In genomic region chr3:46285931-46286330, GRCh38 we compare ENCODE assay signal across 19 cellular contexts. TPM values are rescaled to one million over a fixed set of nuclear protein-coding genes. Genes with fewer than 3 reads are reported as not detected.
DNase-seq lines count a peak whose midpoint lies in the region; ATAC-seq and TF ChIP-seq lines count a peak whose summit lies in the region.
"Had no signal": no experiment of that assay in that cellular context is flagged by ENCODE, and none has a peak within 500 bp of the region (broad histone marks: within the 10 kb centered on the region; RNA-seq: fewer than 3 reads in every experiment).

No MANE protein-coding gene starts in this region.

- peak in 1 of 2 donors; percentile 14 for ATAC-seq in activated T-cell treated with anti-CD3 and anti-CD28 coated beads, Interleukin-2, amount 50 U/mL, for 72 hours (replicated peaks in 1 of 2)
- no peak for ATAC-seq in T-cell (replicated peaks in 1 of 4)
- no peak for ATAC-seq in activated naive CD8-positive, alpha-beta T cell treated with anti-CD3 and anti-CD28 coated beads, Interleukin-2, amount 50 U/mL, for 24 hours
- peak; percentile 8 for ATAC-seq in stimulated activated effector memory CD8-positive, alpha-beta T cell treated with anti-CD3 and anti-CD28 coated beads, Interleukin-12 subunit alpha, Interleukin-12 subunit beta, amount 100 ng/mL, for 72 hours
- ATAC-seq: GM23338, K562 had no signal

- H3K36me3 Mint-ChIP-seq in activated T-cell treated with anti-CD3 and anti-CD28 coated beads, Interleukin-2, amount 50 U/mL, for 72 hours (ENCODE audit: insufficient read depth in 2 of 2), result no peaks in the 10 kb centered on the region
- no peaks in the 10 kb centered on the region for H3K36me3 Mint-ChIP-seq in T-cell
- no peaks in the 10 kb centered on the region for H3K36me3 Mint-ChIP-seq in activated naive CD8-positive, alpha-beta T cell treated with anti-CD3 and anti-CD28 coated beads, Interleukin-2, amount 50 U/mL, for 24 hours (ENCODE audit: low read depth)
- H3K36me3 Mint-ChIP-seq in stimulated activated effector memory CD8-positive, alpha-beta T cell treated with anti-CD3 and anti-CD28 coated beads, Interleukin-12 subunit alpha, Interleukin-12 subunit beta, amount 100 ng/mL, for 72 hours, result peaks cover 33% of the 10 kb centered on the region
- H3K36me3 Mint-ChIP-seq: CD4-positive, CD25-positive, alpha-beta regulatory T cell had no signal

- no peaks in the 10 kb centered on the region for H3K36me3 ChIP-seq in tibial nerve

- no peak overlapping the region for H3K27ac ChIP-seq in tibial nerve
- H3K27ac ChIP-seq: HL-60 had no signal

- peak overlapping the region; percentile 9 to 46 for H3K4me3 Mint-ChIP-seq in activated T-cell treated with anti-CD3 and anti-CD28 coated beads, Interleukin-2, amount 50 U/mL, for 72 hours
- H3K4me3 Mint-ChIP-seq in T-cell, result peak overlapping the region in 1 of 3 donors; percentile 7
- no peak overlapping the region for H3K4me3 Mint-ChIP-seq in activated naive CD8-positive, alpha-beta T cell treated with anti-CD3 and anti-CD28 coated beads, Interleukin-2, amount 50 U/mL, for 24 hours
- H3K4me3 Mint-ChIP-seq in stimulated activated effector memory CD8-positive, alpha-beta T cell treated with anti-CD3 and anti-CD28 coated beads, Interleukin-12 subunit alpha, Interleukin-12 subunit beta, amount 100 ng/mL, for 72 hours, result peak overlapping the region; percentile 35
- H3K4me3 Mint-ChIP-seq: GM23338 had no signal

- no peak for TF ChIP-seq EP300 in tibial nerve (IDR thresholded peaks at IDR 0.05)

- no peak for TF ChIP-seq POLR2A in tibial nerve (IDR thresholded peaks at IDR 0.05)

- no peaks in the 10 kb centered on the region for H3K27me3 ChIP-seq in tibial nerve

- TF ChIP-seq CTCF in tibial nerve (IDR thresholded peaks at IDR 0.05), result no peak

- WGBS in tibial nerve, 2 donors, result 84 to 88% methylated on average over 4 of the region's 4 CpGs

- H3K27ac Mint-ChIP-seq in activated T-cell treated with anti-CD3 and anti-CD28 coated beads, Interleukin-2, amount 50 U/mL, for 72 hours, result peak overlapping the region; percentile 61
- peak overlapping the region; percentile 58 to 76 for H3K27ac Mint-ChIP-seq in T-cell
- peak overlapping the region; percentile 23 for H3K27ac Mint-ChIP-seq in activated naive CD8-positive, alpha-beta T cell treated with anti-CD3 and anti-CD28 coated beads, Interleukin-2, amount 50 U/mL, for 24 hours
- H3K27ac Mint-ChIP-seq in stimulated activated effector memory CD8-positive, alpha-beta T cell treated with anti-CD3 and anti-CD28 coated beads, Interleukin-12 subunit alpha, Interleukin-12 subunit beta, amount 100 ng/mL, for 72 hours, result peak overlapping the region; percentile 84
- H3K27ac Mint-ChIP-seq: GM23338 had no signal

- peaks cover 53% of the 10 kb centered on the region for H3K4me1 Mint-ChIP-seq in activated T-cell treated with anti-CD3 and anti-CD28 coated beads, Interleukin-2, amount 50 U/mL, for 72 hours (ENCODE audit: low read depth)
- H3K4me1 Mint-ChIP-seq in T-cell, result peaks cover 44 to 72% (median 55%) of the 10 kb centered on the region in 3 donors
- peaks cover 53% of the 10 kb centered on the region for H3K4me1 Mint-ChIP-seq in activated naive CD8-positive, alpha-beta T cell treated with anti-CD3 and anti-CD28 coated beads, Interleukin-2, amount 50 U/mL, for 24 hours
- H3K4me1 Mint-ChIP-seq in stimulated activated effector memory CD8-positive, alpha-beta T cell treated with anti-CD3 and anti-CD28 coated beads, Interleukin-12 subunit alpha, Interleukin-12 subunit beta, amount 100 ng/mL, for 72 hours, result peaks cover 83% of the 10 kb centered on the region
- H3K4me1 Mint-ChIP-seq: GM23338 had no signal

- H3K27me3 Mint-ChIP-seq in activated T-cell treated with anti-CD3 and anti-CD28 coated beads, Interleukin-2, amount 50 U/mL, for 72 hours (ENCODE audit: low read depth), result peaks cover 56% of the 10 kb centered on the region
- no peaks in the 10 kb centered on the region for H3K27me3 Mint-ChIP-seq in T-cell
- H3K27me3 Mint-ChIP-seq in activated naive CD8-positive, alpha-beta T cell treated with anti-CD3 and anti-CD28 coated beads, Interleukin-2, amount 50 U/mL, for 24 hours, result peaks cover 6% of the 10 kb centered on the region
- H3K27me3 Mint-ChIP-seq: CD4-positive, CD25-positive, alpha-beta regulatory T cell had no signal

- no peak overlapping the region for H3K4me3 ChIP-seq in tibial nerve
- H3K4me3 ChIP-seq: GM23338, K562 had no signal

- H3K9me3 Mint-ChIP-seq in activated T-cell treated with anti-CD3 and anti-CD28 coated beads, Interleukin-2, amount 50 U/mL, for 72 hours, result no peaks in the 10 kb centered on the region
- H3K9me3 Mint-ChIP-seq in T-cell, result no peaks in the 10 kb centered on the region
- H3K9me3 Mint-ChIP-seq in activated naive CD8-positive, alpha-beta T cell treated with anti-CD3 and anti-CD28 coated beads, Interleukin-2, amount 50 U/mL, for 24 hours, result no peaks in the 10 kb centered on the region
- no peaks in the 10 kb centered on the region for H3K9me3 Mint-ChIP-seq in stimulated activated effector memory CD8-positive, alpha-beta T cell treated with anti-CD3 and anti-CD28 coated beads, Interleukin-12 subunit alpha, Interleukin-12 subunit beta, amount 100 ng/mL, for 72 hours
- H3K9me3 Mint-ChIP-seq: CD4-positive, CD25-positive, alpha-beta regulatory T cell; GM23338 had no signal

- POLR2A ChIA-PET in T-cell (lab: Charles Lee), result interaction anchor here in 1 of 2 donors (1.3 kb wide), 1 partner anchor 16 kb away, joined by 4 read pairs; no protein-coding TSS in a partner anchor

- CTCF ChIA-PET in T-cell (lab: Charles Lee), result interaction anchor here in 1 of 2 donors (1.1 to 2.7 kb wide), 3 partner anchors 9 to 86 kb away, joined by 3 to 19 read pairs (median 5); partner anchors contain the start of gene CCR5

- no peak for DNase-seq in activated T-cell treated with anti-CD3 and anti-CD28 coated beads, Interleukin-2, amount 50 U/mL, for 72 hours
- no peak for DNase-seq in activated T-cell treated with anti-CD3 and anti-CD28 coated beads, Interleukin-2, amount 50 U/mL, for 1 hour
- no peak for DNase-seq in T-cell
- no peak for DNase-seq in activated naive CD8-positive, alpha-beta T cell treated with anti-CD3 and anti-CD28 coated beads, Interleukin-2, amount 50 U/mL, for 24 hours
- peak in 1 of 2 donors; percentile 55 for DNase-seq in stimulated activated effector memory CD8-positive, alpha-beta T cell treated with anti-CD3 and anti-CD28 coated beads, Interleukin-12 subunit alpha, Interleukin-12 subunit beta, amount 100 ng/mL, for 72 hours (ENCODE audit: low spot score in 2 of 2)
- no peak for DNase-seq in NCI-H82 (lab: John Stamatoyannopoulos, UW)
- no peak for DNase-seq in tibial nerve (ENCODE audit: low spot score in 2 of 2)
- DNase-seq: AML-193; CD4-positive, CD25-positive, alpha-beta regulatory T cell; DND-41; GDM1; NCI-H1092; NCI-H2107; NCI-H226; NCI-H69 had no signal

- H3K9me3 ChIP-seq in tibial nerve, result no peaks in the 10 kb centered on the region

- no peaks in the 10 kb centered on the region for H3K4me1 ChIP-seq in tibial nerve

RNA-seq across cellular contexts. Expression of gene CCR3, which starts 43.7 kb away (rescaled TPM):
- total RNA-seq in activated T-cell treated with anti-CD3 and anti-CD28 coated beads, Interleukin-2, amount 50 U/mL, for 72 hours, result not detected
- total RNA-seq in T-cell, result 1 to 10 TPM in 1 of 5 donors, under 1 TPM in 2, not detected in 2; 0.33 to 1.2 (median 0.55) TPM
- total RNA-seq in tibial nerve, result not detected
- total RNA-seq: A673, GM23338, K562 had no signal

Comparison
In these comparisons a context has a peak if more than half of its experiments do, and no peak if none do; other contexts are left out.
1. H3K27ac Mint-ChIP-seq: peak in every context shown above with its lines; median percentile 84 in stimulated activated effector memory CD8-positive, alpha-beta T cell treated with anti-CD3 and anti-CD28 coated beads, Interleukin-12 subunit alpha, Interleukin-12 subunit beta, amount 100 ng/mL, for 72 hours; 67 in T-cell; 61 in activated T-cell treated with anti-CD3 and anti-CD28 coated beads, Interleukin-2, amount 50 U/mL, for 72 hours; 23 in activated naive CD8-positive, alpha-beta T cell treated with anti-CD3 and anti-CD28 coated beads, Interleukin-2, amount 50 U/mL, for 24 hours.